Comparison of ENCODE assay signal across 1 cellular context in the genomic region with DNA sequence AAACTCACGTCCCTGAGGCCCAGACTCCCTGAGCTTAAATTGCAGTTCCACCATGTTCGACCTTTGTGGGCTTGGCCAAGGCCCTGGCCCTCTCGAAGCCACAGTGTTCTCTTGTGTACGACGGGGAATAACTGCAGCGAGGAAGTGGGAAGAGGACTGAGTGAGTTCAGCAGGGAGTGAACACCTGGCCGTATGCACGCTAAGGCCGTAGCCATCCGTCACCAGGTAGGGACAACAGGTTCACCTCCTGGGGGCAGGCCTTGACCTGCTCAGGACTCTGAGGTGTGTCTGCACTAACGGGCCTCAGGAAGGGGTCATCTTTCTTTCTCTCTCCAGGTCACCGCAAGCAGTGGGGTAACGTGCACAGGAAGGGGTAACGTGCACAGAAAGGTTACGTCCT.
TF ChIP-seq lines count a peak whose summit lies in the region.

No MANE protein-coding gene starts in this region.

TF ChIP-seq in IMR-90, 13 proteins besides CTCF, POLR2A, EP300 and RAD21:
- no peak for TF ChIP-seq MAZ (IDR thresholded peaks at IDR 0.05; ENCODE audit: borderline replicate concordance, low read depth, low read length)
- no peak for TF ChIP-seq NFE2L2 (IDR thresholded peaks at IDR 0.05; ENCODE audit: low read depth, low read length)
- no peak for TF ChIP-seq ELK1 (IDR thresholded peaks at IDR 0.05; ENCODE audit: borderline replicate concordance, low read depth, low read length)
- TF ChIP-seq MAFK (IDR thresholded peaks at IDR 0.05; ENCODE audit: low read depth, low read length): no peak
- TF ChIP-seq SMC3 (IDR thresholded peaks at IDR 0.05; ENCODE audit: low read depth, low read length): no peak
- TF ChIP-seq RCOR1 (IDR thresholded peaks at IDR 0.05; ENCODE audit: insufficient replicate concordance, low read length): no peak
- no peak for TF ChIP-seq CEBPB (IDR thresholded peaks at IDR 0.05; ENCODE audit: low read depth, low read length)
- no peak for TF ChIP-seq RFX5 (IDR thresholded peaks at IDR 0.05; ENCODE audit: low read depth, low read length)
- TF ChIP-seq FOS (IDR thresholded peaks at IDR 0.05; ENCODE audit: low read depth, low read length): no peak
- TF ChIP-seq, protein P1, sequence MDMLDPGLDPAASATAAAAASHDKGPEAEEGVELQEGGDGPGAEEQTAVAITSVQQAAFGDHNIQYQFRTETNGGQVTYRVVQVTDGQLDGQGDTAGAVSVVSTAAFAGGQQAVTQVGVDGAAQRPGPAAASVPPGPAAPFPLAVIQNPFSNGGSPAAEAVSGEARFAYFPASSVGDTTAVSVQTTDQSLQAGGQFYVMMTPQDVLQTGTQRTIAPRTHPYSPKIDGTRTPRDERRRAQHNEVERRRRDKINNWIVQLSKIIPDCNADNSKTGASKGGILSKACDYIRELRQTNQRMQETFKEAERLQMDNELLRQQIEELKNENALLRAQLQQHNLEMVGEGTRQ (IDR thresholded peaks at IDR 0.05; ENCODE audit: low read depth, low read length): no peak
- TF ChIP-seq BHLHE40 (IDR thresholded peaks at IDR 0.05; ENCODE audit: low read depth, low read length): no peak
- TF ChIP-seq MXI1 (IDR thresholded peaks at IDR 0.05; ENCODE audit: borderline replicate concordance, low read depth, low read length): no peak
- TF ChIP-seq CHD1 (IDR thresholded peaks at IDR 0.05; ENCODE audit: low read depth, low read length): no peak
